Comparison of ENCODE assay signal across 8 cellular contexts in the genomic region with DNA sequence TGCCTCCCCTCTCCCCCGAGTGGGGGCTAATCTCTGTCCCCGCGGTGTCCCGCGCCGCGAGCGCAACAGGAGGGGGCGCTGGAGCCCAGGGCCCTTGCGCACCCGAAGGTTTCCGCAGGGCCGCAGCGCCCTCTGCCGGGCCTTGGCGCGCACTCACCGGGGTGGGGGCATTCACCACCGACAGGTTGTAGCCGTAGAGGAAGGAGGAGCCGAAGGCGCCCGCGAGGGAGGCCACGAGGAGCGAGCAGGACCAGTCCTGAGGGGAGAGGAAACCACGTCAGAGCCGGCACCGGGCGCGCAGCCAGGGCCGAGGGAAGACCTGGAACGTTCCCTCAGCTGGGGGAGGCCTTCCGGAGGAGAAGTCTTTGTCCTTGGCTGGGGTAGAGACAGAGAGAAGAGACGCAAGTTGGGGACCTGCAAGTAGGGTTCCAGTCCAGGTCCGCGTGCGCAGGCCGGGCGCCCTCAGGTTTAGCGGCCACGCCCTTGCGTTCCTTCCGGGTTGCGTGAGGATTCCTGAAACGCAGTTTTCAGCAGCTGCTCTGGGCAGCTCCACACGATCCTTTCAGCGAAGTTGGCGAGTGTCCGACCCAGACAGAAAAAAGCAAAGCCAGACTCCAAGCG. TPM values are rescaled to one million over a fixed set of nuclear protein-coding genes. Genes with fewer than 3 reads are reported as not detected.
DNase-seq lines count a peak whose midpoint lies in the region; ATAC-seq, FAIRE-seq and TF ChIP-seq lines count a peak whose summit lies in the region.

No MANE protein-coding gene starts in this region.

- no peaks in the 10 kb centered on the region for H3K36me3 Mint-ChIP-seq in activated B cell treated with CpG ODN at 0.5 μM for 24 hours (ENCODE audit: low read depth)
- H3K36me3 Mint-ChIP-seq in immature natural killer cell, result no peaks in the 10 kb centered on the region

- no peaks in the 10 kb centered on the region for H3K9me3 Mint-ChIP-seq in activated B cell treated with CpG ODN at 0.5 μM for 24 hours
- no peaks in the 10 kb centered on the region for H3K9me3 Mint-ChIP-seq in immature natural killer cell

- no peaks in the 10 kb centered on the region for H3K27me3 Mint-ChIP-seq in activated B cell treated with CpG ODN at 0.5 μM for 24 hours
- H3K27me3 Mint-ChIP-seq in immature natural killer cell (ENCODE audit: low read depth in 3 of 3), result peaks cover 0 to 9% (median 5%) of the 10 kb centered on the region in 3 donors

- TF ChIP-seq CTCF in activated B cell treated with CpG ODN at 0.5 μM for 24 hours (IDR thresholded peaks at IDR 0.05) (peak; percentile 69), cardiac fibroblast (IDR thresholded peaks at IDR 0.05; ENCODE audit: low read depth, low read length) (peak; percentile 95)

- H3K4me1 Mint-ChIP-seq in activated B cell treated with CpG ODN at 0.5 μM for 24 hours (peaks cover 37% of the 10 kb centered on the region), immature natural killer cell (peaks cover 0 to 13% of the 10 kb centered on the region in 2 donors)

- ATAC-seq in GM18505 (IDR thresholded peaks at IDR 0.05; ENCODE audit: unreplicated experiment), result peak; percentile 98
- peak; percentile 99 for ATAC-seq in HG02943 (IDR thresholded peaks at IDR 0.05; ENCODE audit: low read depth, unreplicated experiment)
- peak; percentile 99 for ATAC-seq in activated B cell treated with CpG ODN at 0.5 μM for 24 hours (ENCODE audit: low read depth)

- intact Hi-C loops in activated B cell treated with CpG ODN at 0.5 μM for 24 hours (cut with micrococcal nuclease), result loop anchor here (1.0 to 5.0 kb wide), 8 partner anchors 48 to 520 kb away; partner anchors contain the start of genes WDR1 and ZNF518B

- peak overlapping the region; percentile 88 for H3K27ac Mint-ChIP-seq in activated B cell treated with CpG ODN at 0.5 μM for 24 hours
- peak overlapping the region; percentile 86 to 97 (median 93) for H3K27ac Mint-ChIP-seq in immature natural killer cell

- CTCF ChIA-PET in activated B cell treated with CpG ODN at 0.5 μM for 24 hours (lab: Charles Lee), result interaction anchor here (1.6 to 1.7 kb wide), 2 partner anchors 327 to 518 kb away, joined by 3 to 4 read pairs; no protein-coding TSS in a partner anchor

- TF ChIP-seq POLR2A in GM18505 (IDR thresholded peaks at IDR 0.05; ENCODE audit: borderline replicate concordance, extremely low read depth, insufficient read depth, insufficient read length), result peak; percentile 84
- TF ChIP-seq POLR2A in H54 (IDR thresholded peaks at IDR 0.05; ENCODE audit: low read depth, low read length), result no peak

- peak overlapping the region; percentile 45 to 48 for H3K4me3 ChIP-seq in cardiac fibroblast (replicated peaks in 1 of 2; ENCODE audit: low read depth in 2 of 2, low read length in 2 of 2)

- POLR2A ChIA-PET in activated B cell treated with CpG ODN at 0.5 μM for 24 hours (lab: Charles Lee), result interaction anchor here (0.7 to 1.2 kb wide), 2 partner anchors 15 to 98 kb away, joined by 3 to 4 read pairs; partner anchors contain the start of gene WDR1

- DNase-seq in NCI-H2081 (lab: John Stamatoyannopoulos, UW) (peak; percentile 88 to 91), activated B cell treated with CpG ODN at 0.5 μM for 24 hours (peak; percentile 85), cardiac fibroblast (ENCODE audit: low read depth in 2 of 2) (peak; percentile 98 to 99), immature natural killer cell (peak; percentile 89 to 91 (median 90)), smooth muscle cell of the brain vasculature (ENCODE audit: low read depth, low spot score) (peak; percentile 63), H54 (ENCODE audit: insufficient read length, low spot score) (no peak)

- H3K4me3 Mint-ChIP-seq in activated B cell treated with CpG ODN at 0.5 μM for 24 hours, result peak overlapping the region; percentile 90
- peak overlapping the region; percentile 84 to 91 (median 89) for H3K4me3 Mint-ChIP-seq in immature natural killer cell

- no peak for FAIRE-seq in H54 (lab: Jason Lieb, UNC)

RNA-seq across cellular contexts. Expression of gene SLC2A9, which starts 2.4 kb away (rescaled TPM):
- total RNA-seq in activated B cell treated with CpG ODN at 0.5 μM for 24 hours, result 1.1 and 1.2 TPM in 2 replicates
- polyA plus RNA-seq in immature natural killer cell, result 1 to 10 TPM in 2 of 3 donors, not detected in 1; 1.4 to 2.3 TPM
